Comparison of ENCODE assay signal across 11 cellular contexts in the genomic region with DNA sequence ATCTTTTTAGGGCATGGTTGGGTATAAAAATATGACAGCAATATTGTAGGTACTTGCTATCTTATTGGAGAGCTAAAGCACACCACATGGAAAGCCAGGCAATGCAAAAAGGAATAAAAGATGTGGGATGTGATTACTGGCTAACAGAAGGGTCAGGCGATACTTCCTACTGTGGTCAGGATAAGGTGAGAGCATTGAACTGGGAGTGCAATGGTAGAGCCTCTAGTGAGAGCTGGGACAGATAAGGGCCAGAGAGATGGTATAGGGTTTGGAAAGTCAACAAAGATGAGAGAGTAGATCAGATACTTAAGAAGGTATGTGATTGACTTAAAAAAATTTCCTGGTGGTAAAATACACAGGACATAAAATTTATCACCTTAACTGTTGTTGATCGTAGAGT.
"Had no signal": no experiment of that assay in that cellular context is flagged by ENCODE, and none has a peak within 500 bp of the region (broad histone marks: within the 10 kb centered on the region; RNA-seq: fewer than 3 reads in every experiment).

No MANE protein-coding gene starts in this region.

- H3K27ac ChIP-seq: GM23248 had no signal

- H3K9ac ChIP-seq: GM23248 had no signal

- H3K4me2 ChIP-seq: GM23338 had no signal

- H2AFZ ChIP-seq: GM23248, GM23338 had no signal

- FAIRE-seq: H1, H54 had no signal

- ATAC-seq: GM23338, HCT116 had no signal

- DNase-seq: GM23248, GOT3, H7, H9, HCEC 1CT, HFFc6 had no signal

- H3K9me3 Mint-ChIP-seq: GM23338, H9 had no signal

- H3K4me3 Mint-ChIP-seq: GM23338, H9, HFFc6 had no signal

- H3K9me3 ChIP-seq: HAP-1 had no signal

- H3K36me3 ChIP-seq: HAP-1 had no signal

- H3K4me3 ChIP-seq: GM23248, GM23338, HAP-1 had no signal

- H3K27ac Mint-ChIP-seq: GM23338, H9, HFFc6 had no signal
